In genomic region chrX:130725519-130725918, GRCh38 we compare ENCODE assay signal across 24 cellular contexts.
"Had no signal": no experiment of that assay in that cellular context is flagged by ENCODE, and none has a peak within 500 bp of the region (broad histone marks: within the 10 kb centered on the region; RNA-seq: fewer than 3 reads in every experiment).

No MANE protein-coding gene starts in this region.

- ATAC-seq: activated T-cell treated with anti-CD3 and anti-CD28 coated beads, Interleukin-2, amount 50 U/mL, for 4 hours; T-helper 17 cell had no signal

- H3K27ac ChIP-seq: brain microvascular endothelial cell had no signal

- FAIRE-seq: colon, TTC549 had no signal

- H3K36me3 ChIP-seq: brain microvascular endothelial cell had no signal

- H3K4me3 ChIP-seq: PC-9 had no signal

- DNase-seq: activated CD4-positive, alpha-beta memory T cell treated with anti-CD3 and anti-CD28 coated beads for 36 hours; activated CD4-positive, alpha-beta T cell treated with anti-CD3 and anti-CD28 coated beads, Interleukin-2, amount 10 ng/mL, durations not matched to agents 7 days and 5 days; activated CD4-positive, CD25-positive, alpha-beta regulatory T cell; activated CD8-positive, alpha-beta memory T cell treated with anti-CD3 and anti-CD28 coated beads for 24 hours; activated effector memory CD4-positive, alpha-beta T cell treated with anti-CD3 and anti-CD28 coated beads, Interleukin-2, amount 50 U/mL, for 16 hours; activated naive CD4-positive, alpha-beta T cell treated with Interleukin-2 at 50 U/mL for 16 hours; activated T-cell treated with anti-CD3 and anti-CD28 coated beads, Interleukin-2, amount 50 U/mL, for 4 hours; amygdala; brain microvascular endothelial cell; cerebellar nuclear complex; Karpas-422; NCI-H1092; NCI-H1417; NCI-H1694 treated with DMSO at 0.1 percent for 48 hours; NCI-H2029 treated with DMSO at 0.1 percent for 48 hours; NCI-H510A treated with DMSO at 0.1 percent for 48 hours; NCI-H69; NK-92 treated with Interleukin-12 subunit alpha and Interleukin-12 subunit beta, amount 100 ng/mL, for 24 hours; PC-9; SIG-M5; T-helper 17 cell; T-helper 9 cell had no signal

- H3K27me3 ChIP-seq: brain microvascular endothelial cell had no signal
